15 cellular contexts compared by ENCODE assay signal in the genomic region with DNA sequence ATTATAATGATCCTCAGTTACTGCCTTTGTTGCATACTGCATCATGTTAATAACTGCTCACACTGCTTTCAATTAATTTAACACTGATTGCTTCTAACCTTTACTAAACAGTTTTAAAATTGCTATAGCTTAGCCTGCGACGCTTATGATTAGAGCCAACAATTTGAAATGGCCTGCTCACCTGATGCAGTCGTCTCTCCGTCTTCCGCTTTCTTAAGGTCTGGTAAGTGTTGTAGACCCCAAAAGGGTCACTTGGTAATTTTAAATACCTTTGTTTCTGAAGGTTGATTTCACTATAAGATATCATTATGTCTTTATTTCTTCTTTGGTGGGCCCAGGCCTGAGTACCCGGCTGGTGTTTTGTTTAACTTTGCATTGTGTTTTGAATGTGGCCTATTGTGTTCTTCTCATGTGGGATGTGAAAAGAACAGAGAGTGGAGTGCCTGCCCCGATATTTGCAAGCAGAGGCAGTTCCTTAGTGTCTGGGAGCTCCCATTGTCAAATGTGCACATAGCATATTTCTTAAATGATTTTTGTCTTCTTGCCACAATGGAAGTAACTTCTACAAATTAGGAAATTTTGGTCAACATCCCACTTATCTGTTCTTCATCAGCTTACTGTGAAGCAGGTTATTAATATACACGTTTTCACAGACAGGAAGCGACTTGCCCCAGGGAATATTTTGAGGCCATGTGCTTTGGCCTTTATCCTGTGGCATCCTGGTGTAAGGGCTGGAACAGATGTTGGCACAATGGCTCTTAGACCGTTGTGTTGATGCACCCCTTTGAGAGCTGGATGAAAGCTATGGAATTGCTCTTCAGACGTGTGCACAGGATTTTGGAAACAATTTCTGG. TPM values are rescaled to one million over a fixed set of nuclear protein-coding genes. Genes with fewer than 3 reads are reported as not detected.
DNase-seq lines count a peak whose midpoint lies in the region; ATAC-seq, FAIRE-seq and TF ChIP-seq lines count a peak whose summit lies in the region.
"Had no signal": no experiment of that assay in that cellular context is flagged by ENCODE, and none has a peak within 500 bp of the region (broad histone marks: within the 10 kb centered on the region; RNA-seq: fewer than 3 reads in every experiment).

No MANE protein-coding gene starts in this region.

- no peak for FAIRE-seq in HepG2 (lab: Jason Lieb, UNC)
- FAIRE-seq: colon had no signal

- H3K36me3 Mint-ChIP-seq in Caco-2 (ENCODE audit: insufficient read depth, unreplicated experiment) = peaks cover 17% of the 10 kb centered on the region

- TF ChIP-seq CTCF in HepG2 (CRISPR knock-in tag; IDR thresholded peaks at IDR 0.05) (no peak), right lobe of liver (IDR thresholded peaks at IDR 0.05) (no peak), Caco-2 (IDR thresholded peaks at IDR 0.05; ENCODE audit: insufficient read depth in 1 of 2, low read depth in 1 of 2, low read length in 1 of 2, severe bottlenecking in 1 of 2, unreplicated experiment in 1 of 2) (no peak)

- POLR2A ChIA-PET in HepG2 (lab: Yijun Ruan, JAX) (interaction anchor here (6.2 kb wide), 1 partner anchor 11 kb away, joined by 37 read pairs; no protein-coding TSS in a partner anchor), Caco-2 (lab: Charles Lee) (no interaction called here)

- peaks cover 53% of the 10 kb centered on the region for H3K79me2 ChIP-seq in HepG2 (ENCODE audit: insufficient read depth, low read length)

- TF ChIP-seq EP300 in HepG2 (IDR thresholded peaks at IDR 0.05; ENCODE audit: low read depth in 2 of 2, low read length in 2 of 2) (no peak), HepG2 (CRISPR knock-in tag; IDR thresholded peaks at IDR 0.05; ENCODE audit: borderline replicate concordance) (no peak)

- CTCF ChIA-PET in HepG2 (lab: Yijun Ruan, JAX; ENCODE audit: low intra/inter-chr PET ratio, low total read pairs) = no interaction called here
- CTCF ChIA-PET in Caco-2 (lab: Charles Lee) = no interaction called here

- no peak overlapping the region for H3K4me3 Mint-ChIP-seq in Caco-2 (ENCODE audit: unreplicated experiment)
- H3K4me3 Mint-ChIP-seq: activated CD4-positive, alpha-beta T cell treated with anti-CD3 and anti-CD28 coated beads, Interleukin-2, amount 10 ng/mL, durations not matched to agents 7 days and 5 days had no signal

- H3K4me3 ChIP-seq in HepG2 (replicated peaks in 1 of 3; ENCODE audit: insufficient read depth in 1 of 3, low read depth in 2 of 3, low read length in 3 of 3) (no peak overlapping the region), right lobe of liver (no peak overlapping the region), Caco-2 (ENCODE audit: low read depth, low read length) (no peak overlapping the region)
- H3K4me3 ChIP-seq: transverse colon had no signal

- H3K4me2 ChIP-seq in HepG2 (ENCODE audit: low read depth, low read length) = peak overlapping the region; percentile 67; the same call in 1 of the 2 replicates

- peaks cover 0 to 8% of the 10 kb centered on the region in 2 experiments; a peak in 2 of 5 replicates for H3K36me3 ChIP-seq in HepG2 (replicated peaks in 1 of 2; ENCODE audit: control insufficient read depth in 1 of 2, insufficient read depth in 2 of 2, low read length in 2 of 2)
- H3K36me3 ChIP-seq in right lobe of liver = no peaks in the 10 kb centered on the region
- no peaks in the 10 kb centered on the region for H3K36me3 ChIP-seq in Caco-2 (ENCODE audit: control insufficient read depth, insufficient read depth, low read length)

- WGBS in HepG2 (ENCODE audit: low lambda C conversion rate) = 96% methylated on average over 11 of the region's 11 CpGs
- WGBS in right lobe of liver (ENCODE audit: insufficient coverage, low coverage, low lambda C conversion rate, missing lambda C conversion rate) = 76% methylated on average over 11 of the region's 11 CpGs

- no peak overlapping the region for H2AFZ ChIP-seq in HepG2 (ENCODE audit: low read length)

- H3K4me1 ChIP-seq in HepG2 (ENCODE audit: insufficient read depth, low read length) (peaks cover 63% of the 10 kb centered on the region), right lobe of liver (peaks cover 0 to 19% (median 0%) of the 10 kb centered on the region in 4 donors), Caco-2 (peaks cover 28% of the 10 kb centered on the region)

- BruUV-seq in HepG2 (replicated peaks; lab: Mats Ljungman, UMichigan) (no TSS peak), Caco-2 (replicated peaks; lab: Mats Ljungman, UMichigan) (no TSS peak)

- in situ Hi-C loops in HepG2 (cut with HindIII; ENCODE audit: extremely low pct_ligation_motif_present, low pct_unique_long_range_greater_than_20kb) (no loop called here), ACHN (cut with HindIII; ENCODE audit: low pct_ligation_motif_present, low pct_unique_long_range_greater_than_20kb, low sequenced_read_pairs) (no loop called here)

- intact Hi-C loops in HepG2 (cut with micrococcal nuclease; ENCODE audit: unreplicated experiment) = loop anchor here (5.0 kb wide), 1 partner anchor 322 kb away; the partner anchor contains the start of gene NETO2
- intact Hi-C loops in right lobe of liver (cut with DNase I) = no loop called here
- intact Hi-C loops in Caco-2 (cut with micrococcal nuclease; ENCODE audit: unreplicated experiment) = no loop called here

- DNase-seq in HepG2 (ENCODE audit: low spot score) (no peak), right lobe of liver (no peak), UCSD-AML1 (lab: John Stamatoyannopoulos, UW; ENCODE audit: unreplicated experiment) (peak; percentile 18), medulla oblongata (ENCODE audit: extremely low spot score) (peak; percentile 50), A172 (ENCODE audit: low spot score) (no peak), ACHN (no peak), NCI-H1048 (lab: John Stamatoyannopoulos, UW) (no peak), Caco-2 (no peak)
- DNase-seq: activated CD4-positive, alpha-beta T cell treated with anti-CD3 and anti-CD28 coated beads, Interleukin-2, amount 10 ng/mL, durations not matched to agents 7 days and 5 days; activated naive CD4-positive, alpha-beta T cell; foreskin keratinocyte; NCI-H446 treated with DMSO at 0.1 percent for 48 hours; transverse colon had no signal

- H3K27me3 ChIP-seq in HepG2 (ENCODE audit: control insufficient read depth in 1 of 2, insufficient read depth in 2 of 2, low read length in 2 of 2) = no peaks in the 10 kb centered on the region; a peak in 1 of 5 replicates
- no peaks in the 10 kb centered on the region for H3K27me3 ChIP-seq in right lobe of liver
- no peaks in the 10 kb centered on the region for H3K27me3 ChIP-seq in Caco-2 (replicated peaks; ENCODE audit: control insufficient read depth, insufficient read depth, low read length)
- H3K27me3 ChIP-seq: foreskin keratinocyte, transverse colon had no signal

- no peak overlapping the region for H3K9ac ChIP-seq in HepG2 (ENCODE audit: insufficient read depth, low read depth, low read length)

- no peaks in the 10 kb centered on the region for H4K20me1 ChIP-seq in HepG2 (ENCODE audit: insufficient read depth, low read length)

- no peak for ATAC-seq in HepG2
- ATAC-seq in right lobe of liver = no peak
- ATAC-seq: foreskin keratinocyte, Right ventricle myocardium inferior had no signal

- H3K9me3 ChIP-seq in HepG2 (ENCODE audit: low read length) = no peaks in the 10 kb centered on the region
- no peaks in the 10 kb centered on the region for H3K9me3 ChIP-seq in right lobe of liver
- H3K9me3 ChIP-seq in Caco-2 = no peaks in the 10 kb centered on the region
- H3K9me3 ChIP-seq: transverse colon had no signal

- no peak overlapping the region for H3K27ac Mint-ChIP-seq in Caco-2 (ENCODE audit: unreplicated experiment)
- H3K27ac Mint-ChIP-seq: activated CD4-positive, alpha-beta T cell treated with anti-CD3 and anti-CD28 coated beads, Interleukin-2, amount 10 ng/mL, durations not matched to agents 7 days and 5 days had no signal

- no peaks in the 10 kb centered on the region for H3K27me3 Mint-ChIP-seq in Caco-2 (ENCODE audit: insufficient read depth, unreplicated experiment)
- H3K27me3 Mint-ChIP-seq: activated CD4-positive, alpha-beta T cell treated with anti-CD3 and anti-CD28 coated beads, Interleukin-2, amount 10 ng/mL, durations not matched to agents 7 days and 5 days had no signal

- peaks cover 27% of the 10 kb centered on the region for H3K4me1 Mint-ChIP-seq in Caco-2 (ENCODE audit: low read depth, unreplicated experiment)

- TF ChIP-seq POLR2A in HepG2 (IDR thresholded peaks at IDR 0.05; ENCODE audit: insufficient read depth in 1 of 2, low read depth in 2 of 2, low read length in 2 of 2) = no peak
- no peak for TF ChIP-seq POLR2A in right lobe of liver (IDR thresholded peaks at IDR 0.05)

- H3K27ac ChIP-seq in HepG2 (ENCODE audit: extremely low read length, insufficient read depth, low read length) (no peak overlapping the region), right lobe of liver (no peak overlapping the region)
- H3K27ac ChIP-seq: foreskin keratinocyte had no signal

- no peaks in the 10 kb centered on the region for H3K9me3 Mint-ChIP-seq in Caco-2 (ENCODE audit: unreplicated experiment)
- H3K9me3 Mint-ChIP-seq: activated CD4-positive, alpha-beta T cell treated with anti-CD3 and anti-CD28 coated beads, Interleukin-2, amount 10 ng/mL, durations not matched to agents 7 days and 5 days had no signal

- no peak for TF ChIP-seq RAD21 in HepG2 (CRISPR knock-in tag; IDR thresholded peaks at IDR 0.05)

RNA-seq across cellular contexts. Expression of gene PHKB, which starts 2.9 kb away (rescaled TPM):
- total RNA-seq in HepG2 (2016; rRNA removed; fragmentation: Illumina TruSeq; extraction: Trizol) = 66.0 and 95.1 TPM in 2 replicates
- total RNA-seq in HepG2 (2016; cell fraction: cytosol; rRNA removed; fragmentation: Illumina TruSeq; extraction: Trizol; ENCODE audit: low read depth) = 200 and 220 TPM in 2 replicates
- 58.0 and 93.2 TPM in 2 replicates for total RNA-seq in HepG2 (2016; cell fraction: insoluble cytoplasmic fraction; rRNA removed; fragmentation: Illumina TruSeq; extraction: Trizol)
- total RNA-seq in HepG2 (2016; cell fraction: membrane; rRNA removed; fragmentation: Illumina TruSeq; extraction: Trizol) = 88.4 and 98.7 TPM in 2 replicates
- total RNA-seq in HepG2 (2016; cell fraction: nucleus; rRNA removed; fragmentation: Illumina TruSeq; extraction: Trizol) = 84.8 and 101 TPM in 2 replicates
- polyA plus RNA-seq in HepG2 (2011; rRNA removed) = 62.4 and 80.8 TPM in 2 replicates
- 25.3 and 40.2 TPM in 2 replicates for polyA plus RNA-seq in HepG2 (2011; cell fraction: cytosol; rRNA removed)
- 78.9 and 86.4 TPM in 2 replicates for polyA plus RNA-seq in HepG2 (2011; cell fraction: nucleus; rRNA removed)
- 46.4 and 75.5 TPM in 2 replicates for polyA plus RNA-seq in HepG2 (2012)
- polyA plus RNA-seq in HepG2 (2016; cell fraction: cytosol; fragmentation: Illumina TruSeq; extraction: Trizol; ENCODE audit: low read depth) = 9.5 and 12.2 TPM in 2 replicates
- 93.2 and 94.4 TPM in 2 replicates for polyA plus RNA-seq in HepG2 (2016; cell fraction: insoluble cytoplasmic fraction; fragmentation: Illumina TruSeq; extraction: Trizol; ENCODE audit: low read depth)
- 31.8 and 34.3 TPM in 2 replicates for polyA plus RNA-seq in HepG2 (2016; cell fraction: membrane; fragmentation: Illumina TruSeq; extraction: Trizol; ENCODE audit: low read depth)
- 81.2 and 89.2 TPM in 2 replicates for polyA plus RNA-seq in HepG2 (2016; cell fraction: nucleus; fragmentation: Illumina TruSeq; extraction: Trizol; ENCODE audit: insufficient read depth, low read depth)
- polyA minus RNA-seq in HepG2 (2011; rRNA and poly(A)+ RNA removed; ENCODE audit: low replicate concordance) = 88.9 and 99.3 TPM in 2 replicates
- polyA minus RNA-seq in HepG2 (2011; cell fraction: cytosol; rRNA and poly(A)+ RNA removed) = 53.6 and 56.7 TPM in 2 replicates
- 321 and 334 TPM in 2 replicates for polyA minus RNA-seq in HepG2 (2011; cell fraction: nucleus; rRNA and poly(A)+ RNA removed)
- total RNA-seq in right lobe of liver = 10 to 100 TPM; 28.9 to 45.3 (median 35.4) TPM
- 59.6 and 62.2 TPM in 2 replicates for total RNA-seq in A172 (2014; rRNA removed; shearing (Covaris generic))
- 61.6 and 74.2 TPM in 2 replicates for total RNA-seq in Caco-2 (2022)

RNA-seq across cellular contexts. Expression of gene ITFG1, which starts 3.1 kb away (rescaled TPM):
- total RNA-seq in HepG2 (2016; rRNA removed; fragmentation: Illumina TruSeq; extraction: Trizol) = 43.7 and 74.5 TPM in 2 replicates
- total RNA-seq in HepG2 (2016; cell fraction: cytosol; rRNA removed; fragmentation: Illumina TruSeq; extraction: Trizol; ENCODE audit: low read depth) = 10.6 and 11.3 TPM in 2 replicates
- total RNA-seq in HepG2 (2016; cell fraction: insoluble cytoplasmic fraction; rRNA removed; fragmentation: Illumina TruSeq; extraction: Trizol) = 41.6 and 78.2 TPM in 2 replicates
- total RNA-seq in HepG2 (2016; cell fraction: membrane; rRNA removed; fragmentation: Illumina TruSeq; extraction: Trizol) = 28.3 and 33.2 TPM in 2 replicates
- total RNA-seq in HepG2 (2016; cell fraction: nucleus; rRNA removed; fragmentation: Illumina TruSeq; extraction: Trizol) = 99.8 and 112 TPM in 2 replicates
- 129 and 150 TPM in 2 replicates for polyA plus RNA-seq in HepG2 (2011; rRNA removed)
- 61.2 and 97.7 TPM in 2 replicates for polyA plus RNA-seq in HepG2 (2011; cell fraction: cytosol; rRNA removed)
- 18.9 and 25.5 TPM in 2 replicates for polyA plus RNA-seq in HepG2 (2011; cell fraction: nucleus; rRNA removed)
- polyA plus RNA-seq in HepG2 (2012) = 74.2 and 93.9 TPM in 2 replicates
- polyA plus RNA-seq in HepG2 (2016; cell fraction: cytosol; fragmentation: Illumina TruSeq; extraction: Trizol; ENCODE audit: low read depth) = 14.2 and 16.6 TPM in 2 replicates
- polyA plus RNA-seq in HepG2 (2016; cell fraction: insoluble cytoplasmic fraction; fragmentation: Illumina TruSeq; extraction: Trizol; ENCODE audit: low read depth) = 46.8 and 47.5 TPM in 2 replicates
- polyA plus RNA-seq in HepG2 (2016; cell fraction: membrane; fragmentation: Illumina TruSeq; extraction: Trizol; ENCODE audit: low read depth) = 26.3 and 29.6 TPM in 2 replicates
- 109 and 116 TPM in 2 replicates for polyA plus RNA-seq in HepG2 (2016; cell fraction: nucleus; fragmentation: Illumina TruSeq; extraction: Trizol; ENCODE audit: insufficient read depth, low read depth)
- polyA minus RNA-seq in HepG2 (2011; rRNA and poly(A)+ RNA removed; ENCODE audit: low replicate concordance) = 21.2 and 34.6 TPM in 2 replicates
- 38.5 and 42.1 TPM in 2 replicates for polyA minus RNA-seq in HepG2 (2011; cell fraction: cytosol; rRNA and poly(A)+ RNA removed)
- 93.2 and 115 TPM in 2 replicates for polyA minus RNA-seq in HepG2 (2011; cell fraction: nucleus; rRNA and poly(A)+ RNA removed)
- 10 to 100 TPM; 29.9 to 43.8 (median 39.2) TPM for total RNA-seq in right lobe of liver
- 68.9 and 73.8 TPM in 2 replicates for total RNA-seq in A172 (2014; rRNA removed; shearing (Covaris generic))
- 29.2 and 38.2 TPM in 2 replicates for total RNA-seq in Caco-2 (2022)

Comparison
In these comparisons a context has a peak if more than half of its experiments do, and no peak if none do; other contexts are left out.
1. DNase-seq: peak in UCSD-AML1 (single experiment) and medulla oblongata (single experiment); none in HepG2 (single experiment), right lobe of liver (0 of 3), A172 (single experiment), ACHN (single experiment), NCI-H1048 (single experiment) and Caco-2 (0 of 2).